ENCODE assay signal across 1 cellular context in genomic region chr19:7515091-7515470, GRCh38.
TF ChIP-seq lines count a peak whose summit lies in the region.

No MANE protein-coding gene starts in this region.

TF ChIP-seq in A549, 52 proteins besides CTCF, POLR2A, EP300 and RAD21 (continued from another document):
- TF ChIP-seq, protein P1, sequence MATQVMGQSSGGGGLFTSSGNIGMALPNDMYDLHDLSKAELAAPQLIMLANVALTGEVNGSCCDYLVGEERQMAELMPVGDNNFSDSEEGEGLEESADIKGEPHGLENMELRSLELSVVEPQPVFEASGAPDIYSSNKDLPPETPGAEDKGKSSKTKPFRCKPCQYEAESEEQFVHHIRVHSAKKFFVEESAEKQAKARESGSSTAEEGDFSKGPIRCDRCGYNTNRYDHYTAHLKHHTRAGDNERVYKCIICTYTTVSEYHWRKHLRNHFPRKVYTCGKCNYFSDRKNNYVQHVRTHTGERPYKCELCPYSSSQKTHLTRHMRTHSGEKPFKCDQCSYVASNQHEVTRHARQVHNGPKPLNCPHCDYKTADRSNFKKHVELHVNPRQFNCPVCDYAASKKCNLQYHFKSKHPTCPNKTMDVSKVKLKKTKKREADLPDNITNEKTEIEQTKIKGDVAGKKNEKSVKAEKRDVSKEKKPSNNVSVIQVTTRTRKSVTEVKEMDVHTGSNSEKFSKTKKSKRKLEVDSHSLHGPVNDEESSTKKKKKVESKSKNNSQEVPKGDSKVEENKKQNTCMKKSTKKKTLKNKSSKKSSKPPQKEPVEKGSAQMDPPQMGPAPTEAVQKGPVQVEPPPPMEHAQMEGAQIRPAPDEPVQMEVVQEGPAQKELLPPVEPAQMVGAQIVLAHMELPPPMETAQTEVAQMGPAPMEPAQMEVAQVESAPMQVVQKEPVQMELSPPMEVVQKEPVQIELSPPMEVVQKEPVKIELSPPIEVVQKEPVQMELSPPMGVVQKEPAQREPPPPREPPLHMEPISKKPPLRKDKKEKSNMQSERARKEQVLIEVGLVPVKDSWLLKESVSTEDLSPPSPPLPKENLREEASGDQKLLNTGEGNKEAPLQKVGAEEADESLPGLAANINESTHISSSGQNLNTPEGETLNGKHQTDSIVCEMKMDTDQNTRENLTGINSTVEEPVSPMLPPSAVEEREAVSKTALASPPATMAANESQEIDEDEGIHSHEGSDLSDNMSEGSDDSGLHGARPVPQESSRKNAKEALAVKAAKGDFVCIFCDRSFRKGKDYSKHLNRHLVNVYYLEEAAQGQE (IDR thresholded peaks at IDR 0.05), result no peak
- TF ChIP-seq FOSB (CRISPR knock-in tag; IDR thresholded peaks at IDR 0.05), result no peak
- TF ChIP-seq CBX8 (IDR thresholded peaks at IDR 0.05), result no peak
- no peak for TF ChIP-seq CEBPB (IDR thresholded peaks at IDR 0.05)
- no peak for TF ChIP-seq KDM5A (IDR thresholded peaks at IDR 0.05)
- TF ChIP-seq FOSL2 (IDR thresholded peaks at IDR 0.05), result no peak
- TF ChIP-seq FOSL2 (CRISPR knock-in tag; IDR thresholded peaks at IDR 0.05), result no peak
- TF ChIP-seq ELK1 (IDR thresholded peaks at IDR 0.05; ENCODE audit: low read depth, low read length), result no peak
- no peak for TF ChIP-seq JUN (IDR thresholded peaks at IDR 0.05)
- TF ChIP-seq ESRRA (IDR thresholded peaks at IDR 0.05; ENCODE audit: borderline replicate concordance, low read length), result no peak
- TF ChIP-seq MYC (IDR thresholded peaks at IDR 0.05; ENCODE audit: borderline replicate concordance, low read length), result no peak
- TF ChIP-seq PHF8 (IDR thresholded peaks at IDR 0.05; ENCODE audit: borderline replicate concordance, low read depth), result no peak
